In genomic region chr2:239947361-239948045, GRCh38 we compare ENCODE assay signal across 13 cellular contexts.
DNase-seq lines count a peak whose midpoint lies in the region; ATAC-seq and TF ChIP-seq lines count a peak whose summit lies in the region.
"Had no signal": no experiment of that assay in that cellular context is flagged by ENCODE, and none has a peak within 500 bp of the region (broad histone marks: within the 10 kb centered on the region; RNA-seq: fewer than 3 reads in every experiment).

No MANE protein-coding gene starts in this region.

- H3K36me3 Mint-ChIP-seq in immature natural killer cell: no peaks in the 10 kb centered on the region
- H3K36me3 Mint-ChIP-seq: activated naive CD8-positive, alpha-beta T cell had no signal

- no peak overlapping the region for H3K9ac ChIP-seq in OCI-LY3 (ENCODE audit: low read length)

- ATAC-seq in left lung (no peak), GM18870 (IDR thresholded peaks at IDR 0.05; ENCODE audit: unreplicated experiment) (no peak)
- ATAC-seq: activated CD8-positive, alpha-beta T cell treated with anti-CD3 and anti-CD28 coated beads for 36 hours had no signal

- peak; percentile 43 for DNase-seq in cerebellum (ENCODE audit: low spot score)
- DNase-seq in left lung: peak; percentile 29 to 72
- DNase-seq in substantia nigra (lab: John Stamatoyannopoulos, UW): peak in 45 of 49 donors; percentile 35 to 95 (median 73)
- DNase-seq in immature natural killer cell: no peak
- DNase-seq in EL: no peak
- DNase-seq: activated CD8-positive, alpha-beta T cell treated with anti-CD3 and anti-CD28 coated beads for 36 hours; colonic mucosa; NCI-H1092 treated with DMSO at 0.1 percent for 48 hours; NCI-H510A had no signal

- no peak overlapping the region for H3K27ac Mint-ChIP-seq in immature natural killer cell
- H3K27ac Mint-ChIP-seq: activated CD8-positive, alpha-beta T cell treated with anti-CD3 and anti-CD28 coated beads for 36 hours; activated naive CD8-positive, alpha-beta T cell had no signal

- H3K9me3 ChIP-seq in OCI-LY3 (ENCODE audit: insufficient read depth, low read length): no peaks in the 10 kb centered on the region
- no peaks in the 10 kb centered on the region for H3K9me3 ChIP-seq in left lung
- H3K9me3 ChIP-seq: colonic mucosa had no signal

- no peaks in the 10 kb centered on the region for H3K79me2 ChIP-seq in OCI-LY3 (ENCODE audit: low read length)

- H3K27me3 ChIP-seq in OCI-LY3 (ENCODE audit: low read depth, low read length) (no peaks in the 10 kb centered on the region), left lung (no peaks in the 10 kb centered on the region)
- H3K27me3 ChIP-seq: colonic mucosa had no signal

- no peak overlapping the region for H3K4me3 ChIP-seq in OCI-LY3 (ENCODE audit: low read length)
- H3K4me3 ChIP-seq in left lung: no peak overlapping the region
- H3K4me3 ChIP-seq: colonic mucosa, skin epidermis had no signal

- H3K4me1 Mint-ChIP-seq in immature natural killer cell: peaks cover 11% of the 10 kb centered on the region in 2 donors

- intact Hi-C loops in left lung (cut with DNase I): no loop called here

- peaks cover 0 to 6% (median 2%) of the 10 kb centered on the region in 3 donors for H3K27me3 Mint-ChIP-seq in immature natural killer cell (ENCODE audit: low read depth in 3 of 3)
- H3K27me3 Mint-ChIP-seq: activated CD8-positive, alpha-beta T cell treated with anti-CD3 and anti-CD28 coated beads for 36 hours; activated naive CD8-positive, alpha-beta T cell had no signal

- H3K4me3 Mint-ChIP-seq in immature natural killer cell: no peak overlapping the region
- H3K4me3 Mint-ChIP-seq: activated CD8-positive, alpha-beta T cell treated with anti-CD3 and anti-CD28 coated beads for 36 hours; activated naive CD8-positive, alpha-beta T cell had no signal

- H3K36me3 ChIP-seq in OCI-LY3 (replicated peaks; ENCODE audit: low read depth, low read length): no peaks in the 10 kb centered on the region
- no peaks in the 10 kb centered on the region for H3K36me3 ChIP-seq in left lung
- H3K36me3 ChIP-seq: colonic mucosa had no signal

- H3K4me1 ChIP-seq in OCI-LY3 (ENCODE audit: low read length) (peaks cover 8% of the 10 kb centered on the region), left lung (peaks cover 0 to 10% of the 10 kb centered on the region in 2 donors)
- H3K4me1 ChIP-seq: colonic mucosa had no signal

- H2AFZ ChIP-seq in OCI-LY3 (ENCODE audit: low read depth, low read length): no peak overlapping the region

- peaks cover 0 to 2% (median 0%) of the 10 kb centered on the region in 6 donors for H3K9me3 Mint-ChIP-seq in immature natural killer cell
- H3K9me3 Mint-ChIP-seq: activated CD8-positive, alpha-beta T cell treated with anti-CD3 and anti-CD28 coated beads for 36 hours had no signal

- H3K27ac ChIP-seq in OCI-LY3 (ENCODE audit: low read length) (no peak overlapping the region), left lung (no peak overlapping the region), substantia nigra (ENCODE audit: low read depth, low read length, poor library complexity, severe bottlenecking) (peak overlapping the region; percentile 95)
- H3K27ac ChIP-seq: colonic mucosa, skin epidermis had no signal

- TF ChIP-seq CTCF in OCI-LY3 (IDR thresholded peaks at IDR 0.05; ENCODE audit: low read depth, low read length) (no peak), left lung (IDR thresholded peaks at IDR 0.05) (no peak)

- H3K4me2 ChIP-seq in OCI-LY3 (ENCODE audit: low read length): 0 out of 2 replicates have a peak overlapping the region, but pooled peaks have one; percentile 16

- H4K20me1 ChIP-seq in OCI-LY3 (ENCODE audit: insufficient read depth, low read length): no peaks in the 10 kb centered on the region

Comparison
In these comparisons a context has a peak if more than half of its experiments do, and no peak if none do; other contexts are left out.
1. DNase-seq: peak in cerebellum (single experiment), left lung (2 of 2) and substantia nigra (45 of 49); none in immature natural killer cell (0 of 3) and EL (single experiment).